ENCODE assay signal across 21 cellular contexts in genomic region chr21:31194510-31195293, GRCh38.
DNase-seq lines count a peak whose midpoint lies in the region; ATAC-seq and TF ChIP-seq lines count a peak whose summit lies in the region.
"Had no signal": no experiment of that assay in that cellular context is flagged by ENCODE, and none has a peak within 500 bp of the region (broad histone marks: within the 10 kb centered on the region; RNA-seq: fewer than 3 reads in every experiment).

No MANE protein-coding gene starts in this region.

- H4K20me1 ChIP-seq in GM23338 (replicated peaks; ENCODE audit: insufficient read depth), result no peaks in the 10 kb centered on the region
- H4K20me1 ChIP-seq: BLaER1 treated with 17β-estradiol and CSF1 and Interleukin-3, amounts not matched to agents 10 nM and 100 nM had no signal

- H3K79me2 ChIP-seq in GM23338 (replicated peaks; ENCODE audit: insufficient read depth), result no peaks in the 10 kb centered on the region

- peaks cover 81% of the 10 kb centered on the region for H3K36me3 Mint-ChIP-seq in activated T-cell treated with anti-CD3 and anti-CD28 coated beads, Interleukin-2, amount 50 U/mL, for 24 hours (ENCODE audit: low read depth)
- H3K36me3 Mint-ChIP-seq in GM23338 (ENCODE audit: low read depth), result peaks cover 8% of the 10 kb centered on the region; the same call in 1 of the 3 replicates
- peaks cover 3% of the 10 kb centered on the region for H3K36me3 Mint-ChIP-seq in T-cell
- peaks cover 26% of the 10 kb centered on the region for H3K36me3 Mint-ChIP-seq in endothelial cell (ENCODE audit: low read depth, unreplicated experiment)

- DNase-seq in activated T-cell treated with anti-CD3 and anti-CD28 coated beads, Interleukin-2, amount 50 U/mL, for 24 hours, result no peak
- no peak for DNase-seq in activated T-cell treated with anti-CD3 and anti-CD28 coated beads for 4 hours
- no peak for DNase-seq in GM23338 (ENCODE audit: low spot score)
- DNase-seq in T-cell, result no peak
- DNase-seq in endothelial cell (ENCODE audit: low spot score), result no peak
- no peak for DNase-seq in mesenteric fat pad (ENCODE audit: low spot score)
- no peak for DNase-seq in substantia nigra (lab: John Stamatoyannopoulos, UW)
- no peak for DNase-seq in MG63
- DNase-seq: activated CD4-positive, alpha-beta T cell treated with anti-CD3 and anti-CD28 coated beads, Interleukin-2, amount 10 ng/mL, durations not matched to agents 7 days and 5 days; effector memory CD8-positive, alpha-beta T cell; GDM1; NCI-H1048; NCI-H187 treated with DMSO at 0.1 percent for 48 hours; NCI-H748 treated with DMSO at 0.1 percent for 48 hours; SHP77 had no signal

- CTCF ChIA-PET in T-cell (lab: Charles Lee), result interaction anchor here (0.6 to 2.4 kb wide), 10 partner anchors 9 to 471 kb away, joined by 3 to 13 read pairs (median 4); no protein-coding TSS in a partner anchor

- no peaks in the 10 kb centered on the region for H3F3A ChIP-seq in GM23338 (replicated peaks; ENCODE audit: low read depth)

- H3K27ac Mint-ChIP-seq in activated T-cell treated with anti-CD3 and anti-CD28 coated beads, Interleukin-2, amount 50 U/mL, for 24 hours, result peak overlapping the region; percentile 93
- H3K27ac Mint-ChIP-seq in GM23338 (peak overlapping the region; percentile 55; the same call in 1 of the 2 replicates), T-cell (peak overlapping the region; percentile 72 to 83), endothelial cell (ENCODE audit: unreplicated experiment) (peak overlapping the region; percentile 19)
- H3K27ac Mint-ChIP-seq: brain; effector memory CD8-positive, alpha-beta T cell had no signal

- ATAC-seq in GM23338, result no peak
- ATAC-seq in T-cell (replicated peaks in 1 of 4), result no peak
- ATAC-seq: effector memory CD8-positive, alpha-beta T cell had no signal

- peaks cover 84% of the 10 kb centered on the region for H3K4me1 Mint-ChIP-seq in activated T-cell treated with anti-CD3 and anti-CD28 coated beads, Interleukin-2, amount 50 U/mL, for 24 hours (ENCODE audit: low read depth)
- H3K4me1 Mint-ChIP-seq in GM23338, result peaks cover 22% of the 10 kb centered on the region
- peaks cover 31 to 70% (median 54%) of the 10 kb centered on the region in 3 donors for H3K4me1 Mint-ChIP-seq in T-cell
- no peaks in the 10 kb centered on the region for H3K4me1 Mint-ChIP-seq in endothelial cell (ENCODE audit: unreplicated experiment)

- no peak overlapping the region for H3K4me2 ChIP-seq in GM23338
- H3K4me2 ChIP-seq: PC-9 had no signal

- TF ChIP-seq CTCF in GM23338 (conservative IDR thresholded peaks at IDR 0.05; ENCODE audit: low read depth in 2 of 2) (no peak), endothelial cell (IDR thresholded peaks at IDR 0.05; ENCODE audit: unreplicated experiment) (no peak)

- H3K9me2 ChIP-seq in GM23338 (ENCODE audit: insufficient read depth), result 0 out of 2 replicates have a peak, but pooled peaks cover 5% of the 10 kb centered on the region

- H3K4me3 Mint-ChIP-seq in activated T-cell treated with anti-CD3 and anti-CD28 coated beads, Interleukin-2, amount 50 U/mL, for 24 hours, result peak overlapping the region; percentile 69
- H3K4me3 Mint-ChIP-seq in GM23338 (no peak overlapping the region), T-cell (peak overlapping the region; percentile 65 to 72 (median 68)), endothelial cell (ENCODE audit: unreplicated experiment) (no peak overlapping the region)
- H3K4me3 Mint-ChIP-seq: brain had no signal

- no peaks in the 10 kb centered on the region for H3K9me3 Mint-ChIP-seq in activated T-cell treated with anti-CD3 and anti-CD28 coated beads, Interleukin-2, amount 50 U/mL, for 24 hours
- no peaks in the 10 kb centered on the region for H3K9me3 Mint-ChIP-seq in GM23338
- H3K9me3 Mint-ChIP-seq in T-cell, result no peaks in the 10 kb centered on the region
- H3K9me3 Mint-ChIP-seq in endothelial cell (ENCODE audit: unreplicated experiment), result no peaks in the 10 kb centered on the region
- H3K9me3 Mint-ChIP-seq: activated CD4-positive, alpha-beta T cell treated with anti-CD3 and anti-CD28 coated beads, Interleukin-2, amount 10 ng/mL, durations not matched to agents 7 days and 5 days; brain; effector memory CD8-positive, alpha-beta T cell had no signal

- POLR2A ChIA-PET in T-cell (lab: Charles Lee), result interaction anchor here in 1 of 2 donors (0.6 to 0.8 kb wide), 3 partner anchors 13 to 117 kb away, joined by 4 read pairs; no protein-coding TSS in a partner anchor

- no peaks in the 10 kb centered on the region for H3K27me3 Mint-ChIP-seq in activated T-cell treated with anti-CD3 and anti-CD28 coated beads, Interleukin-2, amount 50 U/mL, for 24 hours
- H3K27me3 Mint-ChIP-seq in GM23338 (ENCODE audit: insufficient read depth, low read depth, poor library complexity), result peaks cover 2% of the 10 kb centered on the region
- H3K27me3 Mint-ChIP-seq in T-cell, result no peaks in the 10 kb centered on the region
- H3K27me3 Mint-ChIP-seq in endothelial cell (ENCODE audit: unreplicated experiment), result peaks cover 8% of the 10 kb centered on the region
- H3K27me3 Mint-ChIP-seq: activated CD4-positive, alpha-beta T cell treated with anti-CD3 and anti-CD28 coated beads, Interleukin-2, amount 10 ng/mL, durations not matched to agents 7 days and 5 days; brain had no signal

- no peaks in the 10 kb centered on the region for H3K36me3 ChIP-seq in GM23338 (ENCODE audit: insufficient read depth)
- no peaks in the 10 kb centered on the region for H3K36me3 ChIP-seq in MG63
- H3K36me3 ChIP-seq: neutrophil, thoracic aorta, vagina had no signal

- H3K27ac ChIP-seq in GM23338 (ENCODE audit: low read depth) (no peak overlapping the region), substantia nigra (ENCODE audit: low read depth, low read length, poor library complexity, severe bottlenecking) (no peak overlapping the region)
- H3K27ac ChIP-seq: BLaER1 treated with 17β-estradiol and CSF1 and Interleukin-3, amounts not matched to agents 10 nM and 100 nM; neutrophil; PC-9; thoracic aorta; vagina had no signal

- H3K9me3 ChIP-seq in MG63, result no peaks in the 10 kb centered on the region
- H3K9me3 ChIP-seq: neutrophil, thoracic aorta, vagina had no signal

- H3K4me3 ChIP-seq in GM23338 (no peak overlapping the region), MG63 (no peak overlapping the region)
- H3K4me3 ChIP-seq: BLaER1 treated with 17β-estradiol and CSF1 and Interleukin-3, amounts not matched to agents 10 nM and 100 nM; PC-9; thoracic aorta; vagina had no signal

- no peaks in the 10 kb centered on the region for H3K27me3 ChIP-seq in GM23338 (ENCODE audit: insufficient read depth)
- H3K27me3 ChIP-seq in MG63, result no peaks in the 10 kb centered on the region
- H3K27me3 ChIP-seq: BLaER1 treated with 17β-estradiol and CSF1 and Interleukin-3, amounts not matched to agents 10 nM and 100 nM; neutrophil; vagina had no signal

- peaks cover 6% of the 10 kb centered on the region; the same call in 1 of the 2 replicates for H3K4me1 ChIP-seq in GM23338 (ENCODE audit: insufficient read depth)
- H3K4me1 ChIP-seq: vagina had no signal

- no peak overlapping the region for H2AFZ ChIP-seq in GM23338
- H2AFZ ChIP-seq: PC-9 had no signal

TF ChIP-seq in GM23338, 12 proteins besides CTCF, POLR2A, EP300 and RAD21:
- TF ChIP-seq NANOG (IDR thresholded peaks at IDR 0.05; ENCODE audit: borderline replicate concordance) (no peak), REST (IDR thresholded peaks at IDR 0.05; ENCODE audit: unreplicated experiment) (no peak), ZNF331 (CRISPR knock-in tag; IDR thresholded peaks at IDR 0.05; ENCODE audit: low read depth) (no peak), JUNB (IDR thresholded peaks at IDR 0.05; ENCODE audit: unreplicated experiment) (no peak), ETS1 (IDR thresholded peaks at IDR 0.05) (no peak), POLR2AphosphoS5 (IDR thresholded peaks at IDR 0.05; ENCODE audit: low read depth) (no peak), ZNF114 (CRISPR knock-in tag; IDR thresholded peaks at IDR 0.05) (no peak), EZH2phosphoT487 (IDR thresholded peaks at IDR 0.05; ENCODE audit: unreplicated experiment) (no peak)

Comparison
In these comparisons a context has a peak if more than half of its experiments do, and no peak if none do; other contexts are left out.
1. H3K27ac Mint-ChIP-seq: peak in every context shown above with its lines; median percentile 93 in activated T-cell treated with anti-CD3 and anti-CD28 coated beads, Interleukin-2, amount 50 U/mL, for 24 hours; 78 in T-cell; 55 in GM23338; 19 in endothelial cell.
2. H3K4me3 Mint-ChIP-seq: peak in activated T-cell treated with anti-CD3 and anti-CD28 coated beads, Interleukin-2, amount 50 U/mL, for 24 hours (single experiment) and T-cell (3 of 3); none in GM23338 (single experiment) and endothelial cell (single experiment).